ENCODE assay signal across 14 cellular contexts in genomic region chr4:138275946-138276621, GRCh38. TPM values are rescaled to one million over a fixed set of nuclear protein-coding genes. Genes with fewer than 3 reads are reported as not detected.
DNase-seq lines count a peak whose midpoint lies in the region; ATAC-seq and TF ChIP-seq lines count a peak whose summit lies in the region.
"Had no signal": no experiment of that assay in that cellular context is flagged by ENCODE, and none has a peak within 500 bp of the region (broad histone marks: within the 10 kb centered on the region; RNA-seq: fewer than 3 reads in every experiment).

No MANE protein-coding gene starts in this region.

- ATAC-seq in GM18907 (IDR thresholded peaks at IDR 0.05; ENCODE audit: unreplicated experiment) (no peak), lower lobe of right lung (no peak), GM21528 (IDR thresholded peaks at IDR 0.05; ENCODE audit: low FRiP score, unreplicated experiment) (no peak)
- ATAC-seq: activated T-cell treated with anti-CD3 and anti-CD28 coated beads, Interleukin-2, amount 50 U/mL, for 72 hours had no signal

- DNase-seq in G401 (ENCODE audit: low spot score) (peak; percentile 18), T1000 (lab: John Stamatoyannopoulos, UW) (peak; percentile 54), fibroblast of gingiva (ENCODE audit: low read depth) (peak; percentile 87), osteoblast (ENCODE audit: insufficient read length, low spot score, missing footprints) (peak; percentile 66), lower lobe of right lung (no peak), GDM1 (lab: John Stamatoyannopoulos, UW) (no peak)
- DNase-seq: activated T-cell treated with anti-CD3 and anti-CD28 coated beads, Interleukin-2, amount 50 U/mL, for 72 hours; NCI-H1048; Peyer's patch; transverse colon had no signal

- H3K36me3 ChIP-seq in osteoblast (ENCODE audit: insufficient read depth, low read length) = no peaks in the 10 kb centered on the region
- H3K36me3 ChIP-seq in lower lobe of right lung = no peaks in the 10 kb centered on the region
- H3K36me3 ChIP-seq: neutrophil, Peyer's patch, transverse colon had no signal

- no peak overlapping the region for H3K4me3 ChIP-seq in osteoblast (ENCODE audit: insufficient read depth, low read length)
- no peak overlapping the region for H3K4me3 ChIP-seq in lower lobe of right lung
- H3K4me3 ChIP-seq: Peyer's patch, transverse colon had no signal

- no peaks in the 10 kb centered on the region for H3K27me3 ChIP-seq in osteoblast (ENCODE audit: insufficient read depth, low read length)
- H3K27me3 ChIP-seq in lower lobe of right lung (ENCODE audit: low read depth) = no peaks in the 10 kb centered on the region
- H3K27me3 ChIP-seq: neutrophil, Peyer's patch, transverse colon had no signal

- TF ChIP-seq CTCF in osteoblast (IDR thresholded peaks at IDR 0.05; ENCODE audit: extremely low read depth, low read depth, low read length) (no peak), lower lobe of right lung (IDR thresholded peaks at IDR 0.05) (no peak)

- in situ Hi-C loops in G401 (cut with HindIII; ENCODE audit: low sequenced_read_pairs) = no loop called here

- no peak overlapping the region for H3K4me2 ChIP-seq in osteoblast (ENCODE audit: insufficient read depth, low read length)

- no peak overlapping the region for H2AFZ ChIP-seq in osteoblast (ENCODE audit: low read length)

- H3K9me3 ChIP-seq in osteoblast (ENCODE audit: low read depth, low read length) = no peaks in the 10 kb centered on the region
- no peaks in the 10 kb centered on the region for H3K9me3 ChIP-seq in lower lobe of right lung
- H3K9me3 ChIP-seq: neutrophil, Peyer's patch, transverse colon had no signal

- H3K79me2 ChIP-seq in osteoblast (ENCODE audit: insufficient read depth, low read length) = no peaks in the 10 kb centered on the region

- H3K4me1 ChIP-seq in osteoblast (ENCODE audit: insufficient read depth, low read length) = peaks cover 11% of the 10 kb centered on the region
- no peaks in the 10 kb centered on the region for H3K4me1 ChIP-seq in lower lobe of right lung
- H3K4me1 ChIP-seq: Peyer's patch, transverse colon had no signal

- intact Hi-C loops in lower lobe of right lung (cut with DNase I) = no loop called here

- H3K27ac ChIP-seq in osteoblast (ENCODE audit: low read depth, low read length) (peak overlapping the region; percentile 87), lower lobe of right lung (no peak overlapping the region)
- H3K27ac ChIP-seq: neutrophil, Peyer's patch, transverse colon, VCaP had no signal

- H4K20me1 ChIP-seq in osteoblast (ENCODE audit: insufficient read depth, low read length) = no peaks in the 10 kb centered on the region

RNA-seq across cellular contexts. Expression of gene SLC7A11, which starts 33.9 kb away (rescaled TPM):
- total RNA-seq in G401 (2014; rRNA removed; shearing (Covaris generic)) = 1.9 and 3.8 TPM in 2 replicates
- total RNA-seq in osteoblast (46.3 and 55.7 TPM in 2 replicates), lower lobe of right lung (3.2 TPM)

Comparison
In these comparisons a context has a peak if more than half of its experiments do, and no peak if none do; other contexts are left out.
1. DNase-seq: peak in G401 (single experiment), T1000 (single experiment), fibroblast of gingiva (single experiment) and osteoblast (single experiment); none in lower lobe of right lung (single experiment) and GDM1 (single experiment).